Comparison of ENCODE assay signal across 24 cellular contexts in genomic region chr16:50332599-50332998, GRCh38. TPM values are rescaled to one million over a fixed set of nuclear protein-coding genes. Genes with fewer than 3 reads are reported as not detected.
DNase-seq lines count a peak whose midpoint lies in the region; ATAC-seq lines count a peak whose summit lies in the region.
"Had no signal": no experiment of that assay in that cellular context is flagged by ENCODE, and none has a peak within 500 bp of the region (broad histone marks: within the 10 kb centered on the region; RNA-seq: fewer than 3 reads in every experiment).

No MANE protein-coding gene starts in this region.

- DNase-seq in activated naive CD4-positive, alpha-beta T cell treated with anti-CD3 and anti-CD28 coated beads, Interleukin-2, amount 10 ng/mL, durations not matched to agents 7 days and 5 days, result no peak
- no peak for DNase-seq in activated naive CD4-positive, alpha-beta T cell (lab: John Stamatoyannopoulos, UW)
- DNase-seq in T-cell (no peak), pons (ENCODE audit: low spot score) (no peak), inferior parietal cortex (ENCODE audit: extremely low spot score) (no peak)
- no peak for DNase-seq in central memory CD8-positive, alpha-beta T cell (ENCODE audit: low spot score in 2 of 2)
- DNase-seq: 8988T, ACHN, COR-L47, GOT3, Karpas-422, NCI-H1092, NCI-H1417 treated with DMSO at 0.1 percent for 48 hours, NCI-H1694 treated with DMSO at 0.1 percent for 48 hours, NCI-H2081, NCI-H2227 treated with DMSO at 0.1 percent for 48 hours, NCI-H526 treated with DMSO at 0.1 percent for 48 hours, PC-9, SJCRH30 had no signal

- H3K4me1 ChIP-seq in rectal smooth muscle tissue (ENCODE audit: control insufficient read depth, insufficient read depth, low read length), result peaks cover 18% of the 10 kb centered on the region
- H3K4me1 ChIP-seq: HAP-1, SJCRH30 had no signal

- H3K9ac ChIP-seq in rectal smooth muscle tissue (ENCODE audit: low read length), result no peak overlapping the region

- H3K4me1 Mint-ChIP-seq in activated naive CD4-positive, alpha-beta T cell treated with anti-CD3 and anti-CD28 coated beads, Interleukin-2, amount 10 ng/mL, durations not matched to agents 7 days and 5 days, result peaks cover 82% of the 10 kb centered on the region
- peaks cover 27 to 75% (median 61%) of the 10 kb centered on the region in 3 donors for H3K4me1 Mint-ChIP-seq in T-cell
- peaks cover 15% of the 10 kb centered on the region for H3K4me1 Mint-ChIP-seq in central memory CD8-positive, alpha-beta T cell

- ATAC-seq in T-cell (replicated peaks in 1 of 4) (no peak), GM19023 (IDR thresholded peaks at IDR 0.05; ENCODE audit: unreplicated experiment) (no peak)
- no peak for ATAC-seq in central memory CD8-positive, alpha-beta T cell (replicated peaks; ENCODE audit: extremely low read depth, poor library complexity, severe bottlenecking)
- ATAC-seq: Right ventricle myocardium inferior had no signal

- H3K9me3 Mint-ChIP-seq in activated naive CD4-positive, alpha-beta T cell treated with anti-CD3 and anti-CD28 coated beads, Interleukin-2, amount 10 ng/mL, durations not matched to agents 7 days and 5 days, result peaks cover 3% of the 10 kb centered on the region
- H3K9me3 Mint-ChIP-seq in T-cell, result peaks cover 0 to 2% (median 0%) of the 10 kb centered on the region in 3 donors
- no peaks in the 10 kb centered on the region for H3K9me3 Mint-ChIP-seq in central memory CD8-positive, alpha-beta T cell

- POLR2A ChIA-PET in T-cell (lab: Charles Lee), result interaction anchor here in 1 of 2 donors (0.6 to 0.7 kb wide), 2 partner anchors 70 to 400 kb away, joined by 3 read pairs; no protein-coding TSS in a partner anchor

- no peak overlapping the region for H3K4me3 ChIP-seq in rectal smooth muscle tissue (ENCODE audit: low read length)
- H3K4me3 ChIP-seq: HAP-1, PC-9, SJCRH30 had no signal

- H3K36me3 ChIP-seq in rectal smooth muscle tissue (ENCODE audit: control insufficient read depth, insufficient read depth, low read length), result peaks cover 11% of the 10 kb centered on the region

- peak overlapping the region; percentile 44 for H3K27ac ChIP-seq in rectal smooth muscle tissue (ENCODE audit: low read depth, low read length)
- H3K27ac ChIP-seq: HL-60, PC-9, SJCRH30 had no signal

- no peaks in the 10 kb centered on the region for H3K27me3 Mint-ChIP-seq in activated naive CD4-positive, alpha-beta T cell treated with anti-CD3 and anti-CD28 coated beads, Interleukin-2, amount 10 ng/mL, durations not matched to agents 7 days and 5 days
- no peaks in the 10 kb centered on the region for H3K27me3 Mint-ChIP-seq in T-cell
- H3K27me3 Mint-ChIP-seq in central memory CD8-positive, alpha-beta T cell, result no peaks in the 10 kb centered on the region

- H3K36me3 Mint-ChIP-seq in activated naive CD4-positive, alpha-beta T cell treated with anti-CD3 and anti-CD28 coated beads, Interleukin-2, amount 10 ng/mL, durations not matched to agents 7 days and 5 days, result peaks cover 57% of the 10 kb centered on the region
- H3K36me3 Mint-ChIP-seq in T-cell, result peaks cover 51% of the 10 kb centered on the region
- peaks cover 39% of the 10 kb centered on the region for H3K36me3 Mint-ChIP-seq in central memory CD8-positive, alpha-beta T cell (ENCODE audit: insufficient read depth)

- no peak overlapping the region for H3K4me3 Mint-ChIP-seq in activated naive CD4-positive, alpha-beta T cell treated with anti-CD3 and anti-CD28 coated beads, Interleukin-2, amount 10 ng/mL, durations not matched to agents 7 days and 5 days
- no peak overlapping the region for H3K4me3 Mint-ChIP-seq in T-cell
- H3K4me3 Mint-ChIP-seq in central memory CD8-positive, alpha-beta T cell, result no peak overlapping the region

- CTCF ChIA-PET in activated naive CD4-positive, alpha-beta T cell treated with anti-CD3 and anti-CD28 coated beads, Interleukin-2, amount 10 ng/mL, durations not matched to agents 7 days and 5 days (lab: Charles Lee), result no interaction called here
- CTCF ChIA-PET in T-cell (lab: Charles Lee), result interaction anchor here (0.6 to 13.1 kb wide), 5 partner anchors 9 to 413 kb away, joined by 3 to 250 read pairs (median 3); no protein-coding TSS in a partner anchor

- H3K27ac Mint-ChIP-seq in activated naive CD4-positive, alpha-beta T cell treated with anti-CD3 and anti-CD28 coated beads, Interleukin-2, amount 10 ng/mL, durations not matched to agents 7 days and 5 days, result peak overlapping the region; percentile 71
- peak overlapping the region; percentile 28 to 55 for H3K27ac Mint-ChIP-seq in T-cell
- peak overlapping the region; percentile 70 for H3K27ac Mint-ChIP-seq in central memory CD8-positive, alpha-beta T cell (ENCODE audit: low read depth)

- H3K27me3 ChIP-seq in rectal smooth muscle tissue (ENCODE audit: control insufficient read depth, insufficient read depth, low read length), result no peaks in the 10 kb centered on the region
- H3K27me3 ChIP-seq: SJCRH30 had no signal

RNA-seq across cellular contexts. Expression of gene BRD7, which starts 36.2 kb away (rescaled TPM):
- 100 to 1,000 TPM in 1 of 5 donors, 10 to 100 TPM in 4; 62.9 to 115 (median 75.4) TPM for total RNA-seq in T-cell
